Comparison of ENCODE assay signal across 13 cellular contexts in the genomic region with DNA sequence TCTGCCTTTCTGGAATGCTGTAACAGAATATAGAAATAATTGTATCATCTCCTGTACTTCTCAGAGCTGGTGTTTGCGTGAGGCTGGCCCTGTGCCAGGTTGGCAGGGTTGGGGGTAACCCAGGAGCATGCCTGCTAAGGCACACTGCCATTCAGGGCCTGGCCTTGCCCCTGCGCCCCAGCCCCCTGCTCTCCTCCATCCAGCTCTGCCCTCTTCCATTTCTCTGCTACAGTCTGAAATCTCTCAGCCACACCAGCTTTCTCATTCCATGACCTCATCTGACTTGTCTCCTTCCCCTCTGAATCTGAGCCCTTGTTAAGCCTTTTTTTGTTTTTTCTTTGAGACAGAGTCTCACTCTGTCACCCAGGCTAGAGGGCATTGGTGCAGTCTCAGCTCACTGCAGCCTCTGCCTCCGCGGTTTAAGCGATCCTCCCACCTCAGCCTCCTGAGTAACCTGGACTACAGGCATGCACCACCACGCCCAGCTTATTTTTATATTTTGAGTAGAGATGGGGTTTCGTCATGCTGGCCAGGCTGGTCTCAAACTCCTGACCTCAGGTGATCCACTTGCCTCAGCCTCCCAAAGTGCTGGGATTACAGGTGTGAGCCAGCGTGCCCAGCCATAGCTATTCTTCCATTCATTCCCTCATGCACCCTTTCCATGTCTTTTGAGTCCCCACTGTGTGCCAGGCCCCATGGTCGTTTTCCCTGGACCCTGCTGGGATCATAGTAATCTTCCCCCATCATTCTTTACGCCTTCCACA.
DNase-seq lines count a peak whose midpoint lies in the region; ATAC-seq and TF ChIP-seq lines count a peak whose summit lies in the region.
"Had no signal": no experiment of that assay in that cellular context is flagged by ENCODE, and none has a peak within 500 bp of the region (broad histone marks: within the 10 kb centered on the region; RNA-seq: fewer than 3 reads in every experiment).

No MANE protein-coding gene starts in this region.

- H3K27me3 Mint-ChIP-seq in T-helper 17 cell, result no peaks in the 10 kb centered on the region

- H3K27ac Mint-ChIP-seq in T-helper 17 cell, result peak overlapping the region; percentile 78

- H3K36me3 Mint-ChIP-seq in T-helper 17 cell (ENCODE audit: low read depth), result peaks cover 4% of the 10 kb centered on the region
- H3K36me3 Mint-ChIP-seq: activated naive CD4-positive, alpha-beta T cell treated with anti-CD3 and anti-CD28 coated beads, Interleukin-2, amount 50 U/mL, for 72 hours had no signal

- H3K4me3 ChIP-seq in HL-60 (replicated peaks; ENCODE audit: insufficient read depth, low read length) (no peak overlapping the region), right cardiac atrium (ENCODE audit: low read length) (no peak overlapping the region), gastrocnemius medialis (no peak overlapping the region), vagina (no peak overlapping the region)
- H3K4me3 ChIP-seq: MG63, SJCRH30, suprapubic skin had no signal

- no peak for TF ChIP-seq CTCF in HL-60 (IDR thresholded peaks at IDR 0.05; ENCODE audit: insufficient read depth, low read length)
- TF ChIP-seq CTCF in gastrocnemius medialis (IDR thresholded peaks at IDR 0.05 in 4 of 5, conservative IDR thresholded peaks at IDR 0.05 in 1 of 5), result no peak
- TF ChIP-seq CTCF in vagina (IDR thresholded peaks at IDR 0.05), result no peak

- ATAC-seq in T-helper 17 cell (no peak), right cardiac atrium (peak; percentile 26 to 46), gastrocnemius medialis (no peak), HG03139 (IDR thresholded peaks at IDR 0.05; ENCODE audit: unreplicated experiment) (no peak)
- ATAC-seq: activated naive CD4-positive, alpha-beta T cell treated with anti-CD3 and anti-CD28 coated beads, Interleukin-2, amount 50 U/mL, for 72 hours had no signal

- H3K27me3 ChIP-seq in HL-60 (ENCODE audit: insufficient read depth, poor library complexity, severe bottlenecking), result no peaks in the 10 kb centered on the region
- H3K27me3 ChIP-seq in right cardiac atrium (ENCODE audit: control insufficient read depth, insufficient read depth), result no peaks in the 10 kb centered on the region
- H3K27me3 ChIP-seq in gastrocnemius medialis, result no peaks in the 10 kb centered on the region
- H3K27me3 ChIP-seq in vagina, result no peaks in the 10 kb centered on the region
- H3K27me3 ChIP-seq: MG63, SJCRH30, suprapubic skin had no signal

- H3K9me3 ChIP-seq in T-helper 17 cell (ENCODE audit: control insufficient read depth, low read length, poor library complexity, severe bottlenecking) (no peaks in the 10 kb centered on the region), right cardiac atrium (ENCODE audit: control insufficient read depth, low read length) (no peaks in the 10 kb centered on the region), gastrocnemius medialis (no peaks in the 10 kb centered on the region), vagina (no peaks in the 10 kb centered on the region)
- H3K9me3 ChIP-seq: MG63, SJCRH30, suprapubic skin had no signal

- in situ Hi-C loops in gastrocnemius medialis (cut with MboI; ENCODE audit: low sequenced_read_pairs in 4 of 4), result no loop called here

- H3K4me1 ChIP-seq in right cardiac atrium (ENCODE audit: control insufficient read depth, insufficient read depth, low read length), result peaks cover 3% of the 10 kb centered on the region
- peaks cover 10 to 13% of the 10 kb centered on the region in 2 donors for H3K4me1 ChIP-seq in gastrocnemius medialis
- H3K4me1 ChIP-seq in vagina, result no peaks in the 10 kb centered on the region
- H3K4me1 ChIP-seq: SJCRH30, suprapubic skin had no signal

- WGBS in right cardiac atrium, result 73% methylated on average over 10 of the region's 10 CpGs

- H3K27ac ChIP-seq in HL-60 (replicated peaks), result peak overlapping the region; percentile 71
- peak overlapping the region; percentile 96 for H3K27ac ChIP-seq in right cardiac atrium (ENCODE audit: low read length)
- H3K27ac ChIP-seq in gastrocnemius medialis, result peak overlapping the region; percentile 5 to 36 (median 23)
- no peak overlapping the region for H3K27ac ChIP-seq in vagina
- H3K27ac ChIP-seq: SJCRH30, suprapubic skin had no signal

- no peaks in the 10 kb centered on the region for H3K36me3 ChIP-seq in gastrocnemius medialis
- peaks cover 0 to 10% of the 10 kb centered on the region in 2 donors for H3K36me3 ChIP-seq in vagina
- H3K36me3 ChIP-seq: MG63, SJCRH30 had no signal

- TF ChIP-seq POLR2A in gastrocnemius medialis (IDR thresholded peaks at IDR 0.05) (no peak), vagina (IDR thresholded peaks at IDR 0.05) (no peak)

- H3K4me1 Mint-ChIP-seq in T-helper 17 cell, result peaks cover 15% of the 10 kb centered on the region

- DNase-seq in HL-60 (ENCODE audit: low read depth in 1 of 2, low spot score in 1 of 2), result peak; percentile 10 to 15
- no peak for DNase-seq in T-helper 17 cell
- peak; percentile 27 to 80 (median 66) for DNase-seq in right cardiac atrium
- no peak for DNase-seq in gastrocnemius medialis
- DNase-seq in vagina (ENCODE audit: extremely low spot score in 2 of 2), result no peak
- DNase-seq in islet precursor cell, result no peak
- DNase-seq: MG63; NCI-H2081; NK-92 treated with Interleukin-12 subunit alpha and Interleukin-12 subunit beta, amount 100 ng/mL, for 24 hours had no signal

- intact Hi-C loops in right cardiac atrium (cut with DNase I) (no loop called here), gastrocnemius medialis (cut with DNase I; ENCODE audit: low total_unique reads) (no loop called here), vagina (cut with DNase I) (no loop called here)

- H3K4me3 Mint-ChIP-seq in T-helper 17 cell, result no peak overlapping the region

Comparison
In these comparisons a context has a peak if more than half of its experiments do, and no peak if none do; other contexts are left out.
1. DNase-seq: peak in HL-60 (2 of 2) and right cardiac atrium (3 of 3); none in T-helper 17 cell (0 of 3), gastrocnemius medialis (0 of 2), vagina (0 of 2) and islet precursor cell (single experiment).
2. ATAC-seq: peak in right cardiac atrium (2 of 2); none in T-helper 17 cell (single experiment), gastrocnemius medialis (0 of 2) and HG03139 (single experiment).